Comparison of ENCODE assay signal across 8 cellular contexts in the genomic region with DNA sequence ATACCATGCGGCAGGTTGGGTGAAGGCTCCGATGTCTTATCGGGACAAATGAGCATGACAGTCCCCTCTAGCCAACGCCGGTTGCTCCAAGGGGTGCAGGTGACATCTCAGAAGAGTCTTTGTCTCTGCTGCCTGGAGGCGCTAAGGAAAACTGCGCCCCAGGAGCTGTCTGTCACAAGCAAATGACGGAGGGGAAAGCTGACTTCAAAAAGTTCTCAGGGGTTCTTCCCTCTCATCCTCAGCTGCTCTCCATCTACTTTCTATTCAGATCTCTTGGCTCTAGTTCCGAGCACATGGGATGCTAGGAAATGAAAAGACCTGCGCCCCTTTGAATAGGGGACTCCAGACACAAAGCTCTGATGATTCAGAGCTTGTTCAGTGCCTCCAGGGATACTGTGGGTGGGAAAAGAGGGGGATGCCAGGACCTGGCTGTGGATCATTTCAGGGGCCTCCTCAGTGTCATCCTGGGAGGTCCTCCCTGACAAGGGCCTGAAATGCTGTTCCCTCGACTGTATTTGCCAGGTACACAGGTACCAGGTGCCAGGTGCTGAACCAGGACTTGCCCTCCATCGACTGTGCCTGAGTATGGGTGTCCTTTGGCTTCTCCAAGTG. TPM values are rescaled to one million over a fixed set of nuclear protein-coding genes. Genes with fewer than 3 reads are reported as not detected.
A peak's percentile ranks its signal among the peaks of the same experiment; 100 is the strongest.
DNase-seq lines count a peak whose midpoint lies in the region; ATAC-seq and TF ChIP-seq lines count a peak whose summit lies in the region.

No MANE protein-coding gene starts in this region.

- no peak for TF ChIP-seq CTCF in testis (IDR thresholded peaks at IDR 0.05)

- H3K4me1 Mint-ChIP-seq in activated CD4-positive, alpha-beta T cell treated with anti-CD3 and anti-CD28 coated beads for 36 hours = peaks cover 41% of the 10 kb centered on the region
- peaks cover 35 to 40% of the 10 kb centered on the region in 2 donors for H3K4me1 Mint-ChIP-seq in immature natural killer cell

- CTCF ChIA-PET in activated CD4-positive, alpha-beta T cell treated with anti-CD3 and anti-CD28 coated beads for 36 hours (lab: Charles Lee) = interaction anchor here (0.6 to 1.3 kb wide), 7 partner anchors 10 to 68 kb away, joined by 3 to 5 read pairs (median 3); no protein-coding TSS in a partner anchor

- H3K4me3 Mint-ChIP-seq in activated CD4-positive, alpha-beta T cell treated with anti-CD3 and anti-CD28 coated beads for 36 hours = peak overlapping the region; percentile 99
- H3K4me3 Mint-ChIP-seq in immature natural killer cell = peak overlapping the region; percentile 98 to 99 (median 99)

- no peak for DNase-seq in activated CD4-positive, alpha-beta T cell treated with anti-CD3 and anti-CD28 coated beads for 36 hours
- no peak for DNase-seq in activated CD4-positive, alpha-beta T cell treated with anti-CD3 and anti-CD28 coated beads for 4 hours
- DNase-seq in adipocyte (ENCODE audit: low read depth) (no peak), immature natural killer cell (no peak), testis (no peak), NCI-H2081 treated with DMSO at 0.1 percent for 48 hours (lab: John Stamatoyannopoulos, UW) (no peak), NCI-H510A treated with DMSO at 0.1 percent for 48 hours (lab: John Stamatoyannopoulos, UW) (no peak)

- TF ChIP-seq POLR2A in testis (IDR thresholded peaks at IDR 0.05) = no peak

- intact Hi-C loops in activated CD4-positive, alpha-beta T cell treated with anti-CD3 and anti-CD28 coated beads for 36 hours (cut with DNase I, micrococcal nuclease) = loop anchor here (2.0 to 10.0 kb wide), 7 partner anchors 39 to 1717 kb away; partner anchors contain the start of genes ZBTB37 (in 2 of the 2), COP1 (in 1 of the 2), GAS5 (in 1 of the 2) and MRPS14 (in 1 of the 2)
- intact Hi-C loops in testis (cut with DNase I; ENCODE audit: low total_unique reads) = no loop called here

- H3K9me3 ChIP-seq in adipocyte (ENCODE audit: control insufficient read depth, low read length) (no peaks in the 10 kb centered on the region), testis (no peaks in the 10 kb centered on the region)

- peaks cover 19% of the 10 kb centered on the region for H3K27me3 ChIP-seq in adipocyte (replicated peaks; ENCODE audit: control insufficient read depth, insufficient read depth, low read length)
- H3K27me3 ChIP-seq in testis = no peaks in the 10 kb centered on the region

- H3K4me1 ChIP-seq in adipocyte (ENCODE audit: control insufficient read depth, insufficient read depth, low read length) (peaks cover 15% of the 10 kb centered on the region), testis (peaks cover 5% of the 10 kb centered on the region)

- H3K27ac Mint-ChIP-seq in activated CD4-positive, alpha-beta T cell treated with anti-CD3 and anti-CD28 coated beads for 36 hours = peak overlapping the region; percentile 77
- peak overlapping the region; percentile 60 to 88 (median 77) for H3K27ac Mint-ChIP-seq in immature natural killer cell

- ATAC-seq in activated CD4-positive, alpha-beta T cell treated with anti-CD3 and anti-CD28 coated beads for 36 hours = no peak
- ATAC-seq in GM19452 (IDR thresholded peaks at IDR 0.05; ENCODE audit: unreplicated experiment) = no peak

- peak overlapping the region; percentile 83 for H3K4me3 ChIP-seq in adipocyte (ENCODE audit: low read length)
- peak overlapping the region; percentile 66 to 68 for H3K4me3 ChIP-seq in testis

- peak overlapping the region; percentile 63 for H3K9ac ChIP-seq in adipocyte (ENCODE audit: low read length)

- 25 to 30% methylated on average over 12 of the region's 12 CpGs for WGBS in testis, 2 donors

- H3K36me3 ChIP-seq in adipocyte (ENCODE audit: control insufficient read depth, insufficient read depth, low read length, severe bottlenecking) (no peaks in the 10 kb centered on the region), testis (ENCODE audit: low read depth, missing control alignments) (no peaks in the 10 kb centered on the region)

- H3K9me3 Mint-ChIP-seq in activated CD4-positive, alpha-beta T cell treated with anti-CD3 and anti-CD28 coated beads for 36 hours (ENCODE audit: low read depth) = no peaks in the 10 kb centered on the region
- H3K9me3 Mint-ChIP-seq in immature natural killer cell = no peaks in the 10 kb centered on the region

- POLR2A ChIA-PET in activated CD4-positive, alpha-beta T cell treated with anti-CD3 and anti-CD28 coated beads for 36 hours (lab: Charles Lee) = no interaction called here

- H3K27ac ChIP-seq in testis = peak overlapping the region; percentile 85 to 87

- H3K36me3 Mint-ChIP-seq in activated CD4-positive, alpha-beta T cell treated with anti-CD3 and anti-CD28 coated beads for 36 hours (ENCODE audit: low read depth) = peaks cover 15% of the 10 kb centered on the region
- H3K36me3 Mint-ChIP-seq in immature natural killer cell = peaks cover 0 to 5% (median 3%) of the 10 kb centered on the region in 3 donors

- no peaks in the 10 kb centered on the region for H3K27me3 Mint-ChIP-seq in activated CD4-positive, alpha-beta T cell treated with anti-CD3 and anti-CD28 coated beads for 36 hours
- peaks cover 0 to 1% (median 0%) of the 10 kb centered on the region in 3 donors for H3K27me3 Mint-ChIP-seq in immature natural killer cell (ENCODE audit: low read depth in 3 of 3)

RNA-seq across cellular contexts. Expression of gene KIAA0040, which starts 0.9 kb away (rescaled TPM):
- 10 to 100 TPM; 25.4 to 26.1 TPM for total RNA-seq in activated CD4-positive, alpha-beta T cell treated with anti-CD3 and anti-CD28 coated beads for 36 hours
- polyA plus RNA-seq in immature natural killer cell (10 to 100 TPM; 11.8 to 23.6 (median 14.0) TPM), testis (ENCODE audit: insufficient read depth, low read depth, low replicate concordance) (10.3 TPM)
- total RNA-seq in testis = 1 to 10 TPM; 5.8 to 8.2 TPM
